ENCODE assay signal across 24 cellular contexts in genomic region chr15:36818260-36818659, GRCh38.
"Had no signal": no experiment of that assay in that cellular context is flagged by ENCODE, and none has a peak within 500 bp of the region (broad histone marks: within the 10 kb centered on the region; RNA-seq: fewer than 3 reads in every experiment).

No MANE protein-coding gene starts in this region.

- H3K27ac ChIP-seq: coronary artery, gastrocnemius medialis, heart right ventricle, left ventricle myocardium inferior, pancreas, psoas muscle, right lobe of liver, suprapubic skin, tibial artery, upper lobe of right lung, vagina had no signal

- H3K4me1 ChIP-seq: psoas muscle, tibial artery, upper lobe of right lung had no signal

- H3K27me3 ChIP-seq: gastrocnemius medialis, heart right ventricle, pancreas, right lobe of liver, suprapubic skin, tibial artery, upper lobe of right lung, vagina had no signal

- DNase-seq: effector CD4-positive, alpha-beta T cell; gastrocnemius medialis; hypothalamus; left cardiac atrium; left ventricle myocardium inferior; mesenchymal stem cell; naive B cell; occipital lobe; retina; stimulated activated CD4-positive, alpha-beta T cell treated with anti-CD3 and anti-CD28 coated beads, Interleukin-4, amount 100 ng/mL, for 1 hour; stimulated activated CD8-positive, alpha-beta memory T cell treated with anti-CD3 and anti-CD28 coated beads, Interleukin-4, amount 100 ng/mL, for 48 hours; stimulated activated naive CD8-positive, alpha-beta T cell treated with anti-CD3 and anti-CD28 coated beads, Interleukin-15, Interleukin-2, amounts not matched to agents 100 U/mL and 50 U/mL, for 24 hours; tibial artery; upper lobe of right lung had no signal

- ATAC-seq: esophagus mucosa; gastrocnemius medialis; left cardiac atrium; pancreas; psoas muscle; stimulated activated effector memory CD8-positive, alpha-beta T cell treated with anti-CD3 and anti-CD28 coated beads, Interleukin-12 subunit alpha, Interleukin-12 subunit beta, amount 100 ng/mL, for 72 hours; stimulated activated naive CD8-positive, alpha-beta T cell treated with anti-CD3 and anti-CD28 coated beads, Interleukin-15, Interleukin-2, amounts not matched to agents 100 U/mL and 50 U/mL, for 24 hours; upper lobe of right lung had no signal

- H3K4me3 ChIP-seq: coronary artery, gastrocnemius medialis, heart right ventricle, left ventricle myocardium inferior, lung, pancreas, psoas muscle, right lobe of liver, suprapubic skin, tibial artery, upper lobe of right lung, vagina had no signal

- H3K36me3 ChIP-seq: gastrocnemius medialis, heart right ventricle, pancreas, right lobe of liver, suprapubic skin, tibial artery, upper lobe of right lung, vagina had no signal

- H3K9me3 ChIP-seq: gastrocnemius medialis, heart right ventricle, left ventricle myocardium inferior, pancreas, psoas muscle, right lobe of liver, suprapubic skin, tibial artery, upper lobe of right lung, vagina had no signal
